ENCODE assay signal across 9 cellular contexts in the genomic region with DNA sequence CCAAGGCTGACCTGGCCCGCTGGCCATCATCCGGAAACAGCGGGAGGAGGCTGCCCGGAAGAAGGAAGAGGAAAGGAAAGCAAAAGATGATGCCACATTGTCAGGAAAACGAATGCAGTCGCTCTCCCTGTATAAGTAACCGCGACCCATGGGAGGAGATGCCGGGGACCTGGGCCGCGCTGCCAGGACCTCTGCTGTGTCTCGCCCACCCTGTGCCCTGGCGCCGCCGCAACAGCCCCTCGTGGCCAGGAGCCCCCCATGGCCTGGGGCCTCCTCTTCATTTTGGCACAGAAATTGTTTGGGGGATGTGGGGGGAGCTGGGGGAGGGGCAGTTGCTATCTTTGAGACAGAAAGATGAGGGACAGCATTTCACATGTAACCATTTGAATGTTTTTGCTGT. TPM values are rescaled to one million over a fixed set of nuclear protein-coding genes. Genes with fewer than 3 reads are reported as not detected.
"Had no signal": no experiment of that assay in that cellular context is flagged by ENCODE, and none has a peak within 500 bp of the region (broad histone marks: within the 10 kb centered on the region; RNA-seq: fewer than 3 reads in every experiment).

No MANE protein-coding gene starts in this region.

- H3K27ac ChIP-seq: GM23248, HL-60 had no signal

- H3K4me3 Mint-ChIP-seq: HFFc6, IgD-negative memory B cell had no signal

- H2AFZ ChIP-seq: GM23248 had no signal

- H3K4me3 ChIP-seq: GM23248, HAP-1 had no signal

- H3K4me1 ChIP-seq: HAP-1 had no signal

- FAIRE-seq: HepG2 had no signal

- H3K36me3 ChIP-seq: HAP-1 had no signal

- H3K27ac Mint-ChIP-seq: HFFc6, IgD-negative memory B cell had no signal

- H3K4me1 Mint-ChIP-seq: IgD-negative memory B cell had no signal

- H3K9me3 Mint-ChIP-seq: HFFc6 had no signal

- H3K9ac ChIP-seq: GM23248 had no signal

- H3K9me3 ChIP-seq: HAP-1 had no signal

- DNase-seq: GM23248, GOT3, H7, HFFc6 had no signal

- ATAC-seq: HCT116, HepG2 had no signal

RNA-seq across cellular contexts. Expression of a gene that starts 16.5 kb away (rescaled TPM):
- polyA plus RNA-seq: IgD-negative memory B cell had no signal
